ENCODE assay signal across 17 cellular contexts in the genomic region with DNA sequence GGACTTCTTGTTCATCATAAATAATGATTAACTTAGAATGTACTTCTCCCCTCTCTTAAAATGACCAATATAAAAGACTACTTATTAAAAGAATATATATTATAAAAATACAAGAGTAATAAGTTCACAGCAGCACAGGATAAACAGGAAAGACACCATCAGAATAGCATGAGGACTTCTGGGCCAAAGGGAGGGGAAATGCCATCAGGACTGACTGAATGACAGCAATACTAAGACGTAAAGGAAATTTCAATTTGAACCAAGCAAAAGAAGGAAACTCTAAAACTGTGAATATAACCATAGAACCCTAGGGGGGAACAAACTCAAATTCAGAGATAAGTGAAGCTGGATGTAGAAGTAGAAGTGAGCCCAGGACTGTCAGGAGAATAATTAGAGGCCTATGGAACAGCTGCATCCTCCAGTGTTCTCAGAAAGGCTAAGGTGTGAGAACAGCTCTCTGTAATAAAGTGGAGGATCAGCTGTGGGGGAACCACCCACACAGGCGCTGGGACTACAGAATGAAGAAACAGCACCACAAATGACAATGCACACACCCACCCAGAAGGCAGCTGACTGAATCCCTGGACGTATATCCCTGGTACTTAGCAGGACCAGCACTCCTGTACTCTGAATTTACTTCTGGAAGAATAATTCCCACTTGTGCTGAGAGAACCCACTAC. TPM values are rescaled to one million over a fixed set of nuclear protein-coding genes. Genes with fewer than 3 reads are reported as not detected.
DNase-seq lines count a peak whose midpoint lies in the region; ATAC-seq and TF ChIP-seq lines count a peak whose summit lies in the region.
"Had no signal": no experiment of that assay in that cellular context is flagged by ENCODE, and none has a peak within 500 bp of the region (broad histone marks: within the 10 kb centered on the region; RNA-seq: fewer than 3 reads in every experiment).

No MANE protein-coding gene starts in this region.

- H3K9me3 ChIP-seq in fibroblast of lung (ENCODE audit: control insufficient read depth, insufficient read depth, low read depth, low read length), result no peaks in the 10 kb centered on the region
- H3K9me3 ChIP-seq: uterus had no signal

- no peak overlapping the region for H2AFZ ChIP-seq in fibroblast of lung (ENCODE audit: low read length)

- no peak overlapping the region for H3K4me2 ChIP-seq in fibroblast of lung (ENCODE audit: extremely low read depth, insufficient read depth, low read length)

- H3K79me2 ChIP-seq in fibroblast of lung (ENCODE audit: control insufficient read depth, insufficient read depth, low read length), result peaks cover 48% of the 10 kb centered on the region

- H3K27me3 ChIP-seq in fibroblast of lung (ENCODE audit: control insufficient read depth, insufficient read depth, low read length), result no peaks in the 10 kb centered on the region
- H3K27me3 ChIP-seq: uterus had no signal

- peaks cover 2% of the 10 kb centered on the region for H3K36me3 ChIP-seq in fibroblast of lung (ENCODE audit: control insufficient read depth, insufficient read depth, low read length)
- H3K36me3 ChIP-seq: uterus had no signal

- H3K4me3 ChIP-seq in fibroblast of lung (replicated peaks in 1 of 4; ENCODE audit: control extremely low read depth in 1 of 4, insufficient read depth in 1 of 4, low read depth in 3 of 4, low read length in 4 of 4), result no peak overlapping the region
- H3K4me3 ChIP-seq: SK-N-MC, uterus had no signal

- no peak for TF ChIP-seq CTCF in fibroblast of lung (conservative IDR thresholded peaks at IDR 0.05 in 1 of 2, IDR thresholded peaks at IDR 0.05 in 1 of 2; ENCODE audit: low read depth in 1 of 2, low read length in 2 of 2)

- peak; percentile 59 for ATAC-seq in HG02870 (IDR thresholded peaks at IDR 0.05; ENCODE audit: unreplicated experiment)
- ATAC-seq: effector memory CD8-positive, alpha-beta T cell had no signal

- no peaks in the 10 kb centered on the region for H4K20me1 ChIP-seq in fibroblast of lung (ENCODE audit: control insufficient read depth, extremely low read depth, insufficient read depth, low read length)

- DNase-seq in GM19238 (ENCODE audit: insufficient read length, low spot score), result peak; percentile 19
- no peak for DNase-seq in fibroblast of lung (ENCODE audit: low read depth in 2 of 2)
- peak; percentile 12 for DNase-seq in putamen (ENCODE audit: low spot score)
- DNase-seq in effector CD8-positive, alpha-beta T cell (lab: John Stamatoyannopoulos, UW), result no peak
- no peak for DNase-seq in NCI-H526 (lab: John Stamatoyannopoulos, UW)
- no peak for DNase-seq in islet precursor cell
- DNase-seq: activated gamma-delta T cell; DMS79 treated with DMSO at 0.1 percent for 48 hours; effector memory CD8-positive, alpha-beta T cell; foreskin melanocyte; NCI-H2171 treated with DMSO at 0.1 percent for 48 hours; retina; stimulated activated CD4-positive, alpha-beta T cell treated with anti-CD3 and anti-CD28 coated beads, Interleukin-2, amount 100 ng/mL, for 48 hours; uterus had no signal

- H3K4me1 ChIP-seq in fibroblast of lung (ENCODE audit: control insufficient read depth, extremely low read depth, insufficient read depth, low read length), result peaks cover 2% of the 10 kb centered on the region
- H3K4me1 ChIP-seq: uterus had no signal

- peak overlapping the region; percentile 2 for H3K27ac ChIP-seq in fibroblast of lung (ENCODE audit: insufficient read depth, low read length)
- H3K27ac ChIP-seq: C4-2B, SK-N-MC, uterus had no signal

- no peak overlapping the region for H3K9ac ChIP-seq in fibroblast of lung (ENCODE audit: insufficient read depth, low read length)

RNA-seq across cellular contexts. Expression of a gene that starts 37.8 kb away (rescaled TPM):
- total RNA-seq in fibroblast of lung, result 15.9 and 27.7 TPM in 2 replicates
- 28.0 and 32.8 TPM in 2 replicates for polyA plus RNA-seq in fibroblast of lung
- polyA plus RNA-seq in fibroblast of lung (2012), result 28.8 and 29.8 TPM in 2 replicates
- polyA minus RNA-seq in fibroblast of lung (ENCODE audit: low replicate concordance), result 143 and 214 TPM in 2 replicates

Comparison
In these comparisons a context has a peak if more than half of its experiments do, and no peak if none do; other contexts are left out.
1. DNase-seq: peak in GM19238 (single experiment) and putamen (single experiment); none in fibroblast of lung (0 of 2), effector CD8-positive, alpha-beta T cell (single experiment), NCI-H526 (0 of 2) and islet precursor cell (single experiment).